Comparison of ENCODE assay signal across 8 cellular contexts in genomic region chr10:52729259-52730104, GRCh38. TPM values are rescaled to one million over a fixed set of nuclear protein-coding genes. Genes with fewer than 3 reads are reported as not detected.
A peak's percentile ranks its signal among the peaks of the same experiment; 100 is the strongest.
DNase-seq lines count a peak whose midpoint lies in the region; ATAC-seq and TF ChIP-seq lines count a peak whose summit lies in the region.

No MANE protein-coding gene starts in this region.

- ATAC-seq in PC-3, result peak; percentile 93

- H3K27ac ChIP-seq in PC-3 (ENCODE audit: low read length), result no peak overlapping the region

- H3K4me3 ChIP-seq in HFF-Myc (replicated peaks; ENCODE audit: low read depth, low read length) (no peak overlapping the region), PC-3 (ENCODE audit: low read length) (peak overlapping the region; percentile 41)

- no peaks in the 10 kb centered on the region for H3F3A ChIP-seq in PC-3 (ENCODE audit: low read length, unreplicated experiment)

- no peaks in the 10 kb centered on the region for H4K20me1 ChIP-seq in PC-3 (ENCODE audit: low read length)

- intact Hi-C loops in PC-3 (cut with micrococcal nuclease), result loop anchor here (1.0 to 10.0 kb wide), 7 partner anchors 26 to 1725 kb away; no protein-coding TSS in a partner anchor

- TF ChIP-seq CTCF in HFF-Myc (IDR thresholded peaks at IDR 0.05; ENCODE audit: low read depth, low read length, missing control alignments), result peak; percentile 27
- TF ChIP-seq CTCF in PC-3 (conservative IDR thresholded peaks at IDR 0.05; ENCODE audit: low read depth, low read length), result peak; percentile 100

- peak overlapping the region; percentile 58 for H2AFZ ChIP-seq in PC-3 (ENCODE audit: low read length)

- no peaks in the 10 kb centered on the region for H3K9me3 ChIP-seq in PC-3 (ENCODE audit: low read length)

- H3K79me2 ChIP-seq in PC-3 (ENCODE audit: low read length), result no peaks in the 10 kb centered on the region

- H3K27me3 ChIP-seq in PC-3 (ENCODE audit: low read length), result no peaks in the 10 kb centered on the region

- H3K9ac ChIP-seq in PC-3 (ENCODE audit: low read length), result no peak overlapping the region

- BruUV-seq in PC-3 (replicated peaks; lab: Mats Ljungman, UMichigan), result no TSS peak

- CTCF ChIA-PET in PC-3 (lab: Charles Lee), result interaction anchor here (0.6 to 1.0 kb wide), 8 partner anchors 41 to 422 kb away, joined by 3 to 5 read pairs (median 3); no protein-coding TSS in a partner anchor

- peak; percentile 45 for DNase-seq in DMS53 treated with DMSO at 0.1 percent for 48 hours (lab: John Stamatoyannopoulos, UW; ENCODE audit: unreplicated experiment)
- DNase-seq in HFF-Myc (ENCODE audit: extremely low read depth, low read depth), result no peak
- DNase-seq in PC-3, result peak; percentile 95
- peak; percentile 5 for DNase-seq in fibroblast of gingiva (ENCODE audit: low read depth)
- DNase-seq in renal cortical epithelial cell (ENCODE audit: low read depth), result peak; percentile 32
- no peak for DNase-seq in NCI-H2107 treated with DMSO at 0.1 percent for 48 hours (lab: John Stamatoyannopoulos, UW; ENCODE audit: unreplicated experiment)
- no peak for DNase-seq in iPS-NIHi7 (ENCODE audit: extremely low spot score)
- no peak for DNase-seq in NCI-H2196 treated with DMSO at 0.1 percent for 48 hours (lab: John Stamatoyannopoulos, UW; ENCODE audit: unreplicated experiment)

- POLR2A ChIA-PET in PC-3 (lab: Charles Lee; ENCODE audit: unreplicated experiment), result no interaction called here

- H3K36me3 ChIP-seq in PC-3 (ENCODE audit: low read depth, low read length), result no peaks in the 10 kb centered on the region

- H3K4me1 ChIP-seq in PC-3 (ENCODE audit: insufficient read depth, low read length), result peaks cover 16% of the 10 kb centered on the region

- H3K4me2 ChIP-seq in PC-3 (ENCODE audit: low read length), result peak overlapping the region; percentile 58

- no peaks in the 10 kb centered on the region for H3K9me2 ChIP-seq in PC-3 (replicated peaks; ENCODE audit: low read length)

RNA-seq across cellular contexts. Expression of gene MBL2, which starts 43.1 kb away (rescaled TPM):
- total RNA-seq in PC-3 (2014; rRNA removed), result 0.17 TPM in 1 of 2 replicates, not detected in the other
- total RNA-seq in renal cortical epithelial cell, result not detected in 2 replicates

Comparison
In these comparisons a context has a peak if more than half of its experiments do, and no peak if none do; other contexts are left out.
1. DNase-seq: peak in DMS53 treated with DMSO at 0.1 percent for 48 hours (single experiment), PC-3 (single experiment), fibroblast of gingiva (single experiment) and renal cortical epithelial cell (single experiment); none in HFF-Myc (single experiment), NCI-H2107 treated with DMSO at 0.1 percent for 48 hours (single experiment), iPS-NIHi7 (single experiment) and NCI-H2196 treated with DMSO at 0.1 percent for 48 hours (single experiment).